ENCODE assay signal across 27 cellular contexts in the genomic region with DNA sequence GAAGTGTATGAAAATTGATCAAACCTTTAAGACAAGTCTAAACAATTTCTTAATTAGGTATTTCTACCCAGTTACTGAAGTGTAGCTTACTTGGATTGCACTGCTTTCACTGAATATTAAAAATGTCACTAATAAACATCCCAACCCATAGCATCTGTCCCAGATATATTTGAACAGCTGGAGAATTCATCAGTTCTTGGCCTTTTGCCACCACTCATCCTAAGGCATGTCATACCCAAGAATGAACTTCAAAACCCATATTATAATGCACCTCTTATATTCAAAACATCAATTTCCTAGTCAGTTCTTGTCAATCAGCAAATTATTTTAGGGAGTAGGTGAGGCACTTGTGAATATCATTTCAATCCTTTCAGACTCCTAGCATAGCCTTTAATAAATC.
A peak's percentile ranks its signal among the peaks of the same experiment; 100 is the strongest.
DNase-seq lines count a peak whose midpoint lies in the region; ATAC-seq lines count a peak whose summit lies in the region.
"Had no signal": no experiment of that assay in that cellular context is flagged by ENCODE, and none has a peak within 500 bp of the region (broad histone marks: within the 10 kb centered on the region; RNA-seq: fewer than 3 reads in every experiment).

No MANE protein-coding gene starts in this region.

- no peak overlapping the region for H3K27ac Mint-ChIP-seq in activated CD8-positive, alpha-beta T cell treated with anti-CD3 and anti-CD28 coated beads, Interleukin-2, amount 10 ng/mL, durations not matched to agents 7 days and 5 days
- H3K27ac Mint-ChIP-seq: activated naive CD8-positive, alpha-beta T cell treated with anti-CD3 and anti-CD28 coated beads for 36 hours; B cell; CD8-positive, alpha-beta memory T cell; H9; immature natural killer cell; stimulated activated memory B cell treated with anti-CD40 and anti-IgM and Interleukin-4, amounts not matched to agents 10 μg/mL and 1 μg/mL and 100 μg/mL, for 72 hours; T-helper 1 cell treated with Interleukin-12 subunit alpha and Interleukin-12 subunit beta and Interleukin-4 antibody, amounts not matched to agents 30 μg/mL and 1 μg/mL, for 36 hours had no signal

- no peaks in the 10 kb centered on the region for H3K9me3 Mint-ChIP-seq in activated CD8-positive, alpha-beta T cell treated with anti-CD3 and anti-CD28 coated beads, Interleukin-2, amount 10 ng/mL, durations not matched to agents 7 days and 5 days (ENCODE audit: insufficient read depth)
- H3K9me3 Mint-ChIP-seq: activated naive CD8-positive, alpha-beta T cell treated with anti-CD3 and anti-CD28 coated beads for 36 hours; H9; stimulated activated memory B cell treated with anti-CD40 and anti-IgM and Interleukin-4, amounts not matched to agents 10 μg/mL and 1 μg/mL and 100 μg/mL, for 72 hours; T-helper 1 cell treated with Interleukin-12 subunit alpha and Interleukin-12 subunit beta and Interleukin-4 antibody, amounts not matched to agents 30 μg/mL and 1 μg/mL, for 36 hours had no signal

- H3K27me3 Mint-ChIP-seq in activated CD8-positive, alpha-beta T cell treated with anti-CD3 and anti-CD28 coated beads, Interleukin-2, amount 10 ng/mL, durations not matched to agents 7 days and 5 days (ENCODE audit: low read depth), result no peaks in the 10 kb centered on the region
- H3K27me3 Mint-ChIP-seq: activated naive CD8-positive, alpha-beta T cell treated with anti-CD3 and anti-CD28 coated beads for 36 hours; B cell; stimulated activated memory B cell treated with anti-CD40 and anti-IgM and Interleukin-4, amounts not matched to agents 10 μg/mL and 1 μg/mL and 100 μg/mL, for 72 hours had no signal

- H3K4me3 Mint-ChIP-seq in activated CD8-positive, alpha-beta T cell treated with anti-CD3 and anti-CD28 coated beads, Interleukin-2, amount 10 ng/mL, durations not matched to agents 7 days and 5 days, result no peak overlapping the region
- H3K4me3 Mint-ChIP-seq: activated naive CD8-positive, alpha-beta T cell treated with anti-CD3 and anti-CD28 coated beads for 36 hours; B cell; CD8-positive, alpha-beta memory T cell; H9; immature natural killer cell; stimulated activated memory B cell treated with anti-CD40 and anti-IgM and Interleukin-4, amounts not matched to agents 10 μg/mL and 1 μg/mL and 100 μg/mL, for 72 hours; T-helper 1 cell treated with Interleukin-12 subunit alpha and Interleukin-12 subunit beta and Interleukin-4 antibody, amounts not matched to agents 30 μg/mL and 1 μg/mL, for 36 hours had no signal

- DNase-seq in NCI-H2196 (lab: John Stamatoyannopoulos, UW; ENCODE audit: unreplicated experiment) (peak; percentile 7), NCI-H2196 treated with DMSO at 0.1 percent for 48 hours (lab: John Stamatoyannopoulos, UW; ENCODE audit: unreplicated experiment) (no peak), NCI-H1694 (lab: John Stamatoyannopoulos, UW) (peak; percentile 78), RPMI7951 (ENCODE audit: low read depth) (peak; percentile 2), lung microvascular endothelial cell (ENCODE audit: low read depth in 2 of 2) (peak; percentile 16 to 42)
- DNase-seq in activated CD8-positive, alpha-beta T cell treated with anti-CD3 and anti-CD28 coated beads, Interleukin-2, amount 10 ng/mL, durations not matched to agents 7 days and 5 days, result no peak
- DNase-seq: activated CD4-positive, alpha-beta T cell treated with anti-CD3 and anti-CD28 coated beads, Interleukin-2, amount 50 U/mL, for 48 hours; activated effector memory CD4-positive, alpha-beta T cell treated with Interleukin-2 at 50 U/mL for 16 hours; activated naive CD8-positive, alpha-beta T cell treated with anti-CD3 and anti-CD28 coated beads for 36 hours; aorta; CD8-positive, alpha-beta memory T cell; DND-41; H9; hippocampal formation; immature natural killer cell; left colon; mesenchymal stem cell; NCI-H187 treated with DMSO at 0.1 percent for 48 hours; SK-N-SH; stimulated activated CD4-positive, alpha-beta T cell treated with anti-CD3 and anti-CD28 coated beads, Interleukin-4, amount 100 ng/mL, for 24 hours; upper lobe of left lung had no signal

- POLR2A ChIA-PET in activated CD8-positive, alpha-beta T cell treated with anti-CD3 and anti-CD28 coated beads, Interleukin-2, amount 10 ng/mL, durations not matched to agents 7 days and 5 days (lab: Charles Lee), result no interaction called here

- no peak for ATAC-seq in GM18511 (IDR thresholded peaks at IDR 0.05; ENCODE audit: unreplicated experiment)
- no peak for ATAC-seq in activated CD8-positive, alpha-beta T cell treated with anti-CD3 and anti-CD28 coated beads, Interleukin-2, amount 10 ng/mL, durations not matched to agents 7 days and 5 days
- ATAC-seq in HG03520 (IDR thresholded peaks at IDR 0.05; ENCODE audit: unreplicated experiment), result no peak
- ATAC-seq: left colon; sciatic nerve; stimulated activated memory B cell treated with anti-CD40 and anti-IgM and Interleukin-4, amounts not matched to agents 10 μg/mL and 1 μg/mL and 100 μg/mL, for 72 hours had no signal

- no peaks in the 10 kb centered on the region for H3K4me1 Mint-ChIP-seq in activated CD8-positive, alpha-beta T cell treated with anti-CD3 and anti-CD28 coated beads, Interleukin-2, amount 10 ng/mL, durations not matched to agents 7 days and 5 days (ENCODE audit: low read depth)
- H3K4me1 Mint-ChIP-seq: activated naive CD8-positive, alpha-beta T cell treated with anti-CD3 and anti-CD28 coated beads for 36 hours; B cell; CD8-positive, alpha-beta memory T cell; immature natural killer cell; stimulated activated memory B cell treated with anti-CD40 and anti-IgM and Interleukin-4, amounts not matched to agents 10 μg/mL and 1 μg/mL and 100 μg/mL, for 72 hours had no signal

- no peaks in the 10 kb centered on the region for H3K36me3 Mint-ChIP-seq in activated CD8-positive, alpha-beta T cell treated with anti-CD3 and anti-CD28 coated beads, Interleukin-2, amount 10 ng/mL, durations not matched to agents 7 days and 5 days (ENCODE audit: low read depth)
- H3K36me3 Mint-ChIP-seq: activated naive CD8-positive, alpha-beta T cell treated with anti-CD3 and anti-CD28 coated beads for 36 hours; CD8-positive, alpha-beta memory T cell; immature natural killer cell; stimulated activated memory B cell treated with anti-CD40 and anti-IgM and Interleukin-4, amounts not matched to agents 10 μg/mL and 1 μg/mL and 100 μg/mL, for 72 hours had no signal

- CTCF ChIA-PET in activated CD8-positive, alpha-beta T cell treated with anti-CD3 and anti-CD28 coated beads, Interleukin-2, amount 10 ng/mL, durations not matched to agents 7 days and 5 days (lab: Charles Lee), result no interaction called here

Comparison
In these comparisons a context has a peak if more than half of its experiments do, and no peak if none do; other contexts are left out.
1. DNase-seq: peak in NCI-H2196 (single experiment), NCI-H1694 (single experiment), RPMI7951 (single experiment) and lung microvascular endothelial cell (2 of 2); none in NCI-H2196 treated with DMSO at 0.1 percent for 48 hours (single experiment) and activated CD8-positive, alpha-beta T cell treated with anti-CD3 and anti-CD28 coated beads, Interleukin-2, amount 10 ng/mL, durations not matched to agents 7 days and 5 days (single experiment).